Comparison of ENCODE assay signal across 22 cellular contexts in genomic region chr6:31532644-31533454, GRCh38. TPM values are rescaled to one million over a fixed set of nuclear protein-coding genes. Genes with fewer than 3 reads are reported as not detected.
DNase-seq lines count a peak whose midpoint lies in the region; ATAC-seq, FAIRE-seq and TF ChIP-seq lines count a peak whose summit lies in the region.
"Had no signal": no experiment of that assay in that cellular context is flagged by ENCODE, and none has a peak within 500 bp of the region (broad histone marks: within the 10 kb centered on the region; RNA-seq: fewer than 3 reads in every experiment).

No MANE protein-coding gene starts in this region.

- no peak overlapping the region for H3K27ac ChIP-seq in naive thymus-derived CD4-positive, alpha-beta T cell (ENCODE audit: low read depth, low read length)
- H3K27ac ChIP-seq: BLaER1, coronary artery, foreskin keratinocyte, tibial artery, VCaP had no signal

- no peak overlapping the region for H3K4me3 ChIP-seq in naive thymus-derived CD4-positive, alpha-beta T cell (ENCODE audit: low read length)
- H3K4me3 ChIP-seq: BLaER1, coronary artery, tibial artery had no signal

- no peak overlapping the region for H3K4me3 Mint-ChIP-seq in T-helper 1 cell treated with Interleukin-12 subunit alpha and Interleukin-12 subunit beta and Interleukin-4 antibody, amounts not matched to agents 30 μg/mL and 1 μg/mL, for 36 hours
- H3K4me3 Mint-ChIP-seq in activated CD8-positive, alpha-beta T cell treated with anti-CD3 and anti-CD28 coated beads, Interleukin-2, amount 10 ng/mL, durations not matched to agents 7 days and 5 days = no peak overlapping the region
- H3K4me3 Mint-ChIP-seq in naive thymus-derived CD4-positive, alpha-beta T cell = peak overlapping the region in 1 of 10 donors; percentile 19
- H3K4me3 Mint-ChIP-seq: mesothelial cell of epicardium had no signal

- peaks cover 16% of the 10 kb centered on the region for H3K4me1 Mint-ChIP-seq in T-helper 1 cell treated with Interleukin-12 subunit alpha and Interleukin-12 subunit beta and Interleukin-4 antibody, amounts not matched to agents 30 μg/mL and 1 μg/mL, for 36 hours (ENCODE audit: low read depth)
- peaks cover 43% of the 10 kb centered on the region for H3K4me1 Mint-ChIP-seq in activated CD8-positive, alpha-beta T cell treated with anti-CD3 and anti-CD28 coated beads, Interleukin-2, amount 10 ng/mL, durations not matched to agents 7 days and 5 days (ENCODE audit: low read depth)
- peaks cover 21 to 50% (median 38%) of the 10 kb centered on the region in 7 donors for H3K4me1 Mint-ChIP-seq in naive thymus-derived CD4-positive, alpha-beta T cell

- H3K36me3 ChIP-seq in naive thymus-derived CD4-positive, alpha-beta T cell (ENCODE audit: control insufficient read depth in 2 of 3, insufficient read depth in 3 of 3, low read length in 3 of 3) = peaks cover 47 to 81% (median 50%) of the 10 kb centered on the region in 3 experiments

- peaks cover 58% of the 10 kb centered on the region for H3K36me3 Mint-ChIP-seq in T-helper 1 cell treated with Interleukin-12 subunit alpha and Interleukin-12 subunit beta and Interleukin-4 antibody, amounts not matched to agents 30 μg/mL and 1 μg/mL, for 36 hours (ENCODE audit: low read depth)
- H3K36me3 Mint-ChIP-seq in activated CD8-positive, alpha-beta T cell treated with anti-CD3 and anti-CD28 coated beads, Interleukin-2, amount 10 ng/mL, durations not matched to agents 7 days and 5 days (ENCODE audit: low read depth) = peaks cover 76% of the 10 kb centered on the region
- peaks cover 10 to 49% (median 32%) of the 10 kb centered on the region in 5 donors for H3K36me3 Mint-ChIP-seq in naive thymus-derived CD4-positive, alpha-beta T cell

- POLR2A ChIA-PET in activated CD8-positive, alpha-beta T cell treated with anti-CD3 and anti-CD28 coated beads, Interleukin-2, amount 10 ng/mL, durations not matched to agents 7 days and 5 days (lab: Charles Lee) = no interaction called here
- POLR2A ChIA-PET in naive thymus-derived CD4-positive, alpha-beta T cell (lab: Charles Lee) = interaction anchor here (0.9 to 1.0 kb wide), 2 partner anchors 8 to 36 kb away, joined by 3 read pairs; no protein-coding TSS in a partner anchor

- no peaks in the 10 kb centered on the region for H3K4me1 ChIP-seq in naive thymus-derived CD4-positive, alpha-beta T cell (ENCODE audit: control insufficient read depth in 2 of 2, insufficient read depth in 2 of 2, low read length in 2 of 2)
- H3K4me1 ChIP-seq: foreskin keratinocyte, tibial artery had no signal

- peak overlapping the region; percentile 20 for H3K27ac Mint-ChIP-seq in T-helper 1 cell treated with Interleukin-12 subunit alpha and Interleukin-12 subunit beta and Interleukin-4 antibody, amounts not matched to agents 30 μg/mL and 1 μg/mL, for 36 hours
- H3K27ac Mint-ChIP-seq in activated CD8-positive, alpha-beta T cell treated with anti-CD3 and anti-CD28 coated beads, Interleukin-2, amount 10 ng/mL, durations not matched to agents 7 days and 5 days = peak overlapping the region; percentile 61
- peak overlapping the region in 7 of 9 donors; percentile 21 to 81 (median 61) for H3K27ac Mint-ChIP-seq in naive thymus-derived CD4-positive, alpha-beta T cell
- H3K27ac Mint-ChIP-seq: mesothelial cell of epicardium had no signal

- no peaks in the 10 kb centered on the region for H3K9me3 Mint-ChIP-seq in T-helper 1 cell treated with Interleukin-12 subunit alpha and Interleukin-12 subunit beta and Interleukin-4 antibody, amounts not matched to agents 30 μg/mL and 1 μg/mL, for 36 hours
- no peaks in the 10 kb centered on the region for H3K9me3 Mint-ChIP-seq in activated CD8-positive, alpha-beta T cell treated with anti-CD3 and anti-CD28 coated beads, Interleukin-2, amount 10 ng/mL, durations not matched to agents 7 days and 5 days (ENCODE audit: insufficient read depth)
- no peaks in the 10 kb centered on the region for H3K9me3 Mint-ChIP-seq in naive thymus-derived CD4-positive, alpha-beta T cell
- H3K9me3 Mint-ChIP-seq: activated naive CD4-positive, alpha-beta T cell treated with anti-CD3 and anti-CD28 coated beads, Interleukin-2, amount 50 U/mL, for 72 hours; brain; mesothelial cell of epicardium had no signal

- CTCF ChIA-PET in activated CD8-positive, alpha-beta T cell treated with anti-CD3 and anti-CD28 coated beads, Interleukin-2, amount 10 ng/mL, durations not matched to agents 7 days and 5 days (lab: Charles Lee) = interaction anchor here (1.2 kb wide), 1 partner anchor 40 kb away, joined by 3 read pairs; no protein-coding TSS in a partner anchor
- CTCF ChIA-PET in naive thymus-derived CD4-positive, alpha-beta T cell (lab: Charles Lee) = no interaction called here

- intact Hi-C loops in naive thymus-derived CD4-positive, alpha-beta T cell (cut with micrococcal nuclease) = no loop called here

- TF ChIP-seq POLR2A in GM12891 (IDR thresholded peaks at IDR 0.05; ENCODE audit: low read depth, low read length) = peak; percentile 26

- H3K9me3 ChIP-seq in naive thymus-derived CD4-positive, alpha-beta T cell (ENCODE audit: control insufficient read depth in 2 of 3, low read length in 3 of 3) = no peaks in the 10 kb centered on the region
- H3K9me3 ChIP-seq: BLaER1, tibial artery had no signal

- DNase-seq in T-helper 1 cell (no peak), GM12891 (ENCODE audit: insufficient read length, low spot score) (no peak), foreskin melanocyte (no peak), NCI-H446 treated with DMSO at 0.1 percent for 48 hours (lab: John Stamatoyannopoulos, UW) (no peak)
- DNase-seq in activated CD8-positive, alpha-beta T cell treated with anti-CD3 and anti-CD28 coated beads, Interleukin-2, amount 10 ng/mL, durations not matched to agents 7 days and 5 days = no peak
- no peak for DNase-seq in naive thymus-derived CD4-positive, alpha-beta T cell
- DNase-seq: foreskin keratinocyte; MM.1S; stimulated activated CD4-positive, alpha-beta T cell treated with anti-CD3 and anti-CD28 coated beads, Interleukin-15, amount 100 ng/mL, for 24 hours; stimulated activated naive CD4-positive, alpha-beta T cell treated with Interleukin-2 at 50 U/mL for 16 hours; tibial artery had no signal

- no peaks in the 10 kb centered on the region for H3K27me3 ChIP-seq in naive thymus-derived CD4-positive, alpha-beta T cell (ENCODE audit: control insufficient read depth in 2 of 2, insufficient read depth in 2 of 2, low read length in 2 of 2)
- H3K27me3 ChIP-seq: BLaER1, foreskin keratinocyte, tibial artery had no signal

- FAIRE-seq in GM12891 (lab: Jason Lieb, UNC) = no peak

- no peak for ATAC-seq in activated CD8-positive, alpha-beta T cell treated with anti-CD3 and anti-CD28 coated beads, Interleukin-2, amount 10 ng/mL, durations not matched to agents 7 days and 5 days
- no peak for ATAC-seq in naive thymus-derived CD4-positive, alpha-beta T cell
- ATAC-seq in HG02981 (IDR thresholded peaks at IDR 0.05; ENCODE audit: unreplicated experiment) = no peak
- ATAC-seq: foreskin keratinocyte had no signal

- H3K27me3 Mint-ChIP-seq in T-helper 1 cell treated with Interleukin-12 subunit alpha and Interleukin-12 subunit beta and Interleukin-4 antibody, amounts not matched to agents 30 μg/mL and 1 μg/mL, for 36 hours (ENCODE audit: low read depth) = no peaks in the 10 kb centered on the region
- H3K27me3 Mint-ChIP-seq in activated CD8-positive, alpha-beta T cell treated with anti-CD3 and anti-CD28 coated beads, Interleukin-2, amount 10 ng/mL, durations not matched to agents 7 days and 5 days (ENCODE audit: low read depth) = no peaks in the 10 kb centered on the region
- H3K27me3 Mint-ChIP-seq in naive thymus-derived CD4-positive, alpha-beta T cell = no peaks in the 10 kb centered on the region
- H3K27me3 Mint-ChIP-seq: brain had no signal

TF ChIP-seq in GM12891, 5 proteins besides CTCF, POLR2A, EP300 and RAD21:
- TF ChIP-seq POLR2AphosphoS5 (IDR thresholded peaks at IDR 0.05; ENCODE audit: low read depth, low read length) (peak; percentile 9; the same call in 1 of the 2 replicates), SPI1 (IDR thresholded peaks at IDR 0.05; ENCODE audit: low read depth, low read length) (no peak), POU2F2 (IDR thresholded peaks at IDR 0.05; ENCODE audit: low read depth, low read length) (no peak)

RNA-seq across cellular contexts. Expression of gene MCCD1, which starts 4.1 kb away (rescaled TPM):
- not detected for polyA plus RNA-seq in GM12891 (2012; ENCODE audit: low read depth, missing spikeins)
- total RNA-seq in activated CD8-positive, alpha-beta T cell treated with anti-CD3 and anti-CD28 coated beads, Interleukin-2, amount 10 ng/mL, durations not matched to agents 7 days and 5 days = not detected
- total RNA-seq in naive thymus-derived CD4-positive, alpha-beta T cell = not detected
- not detected for polyA plus RNA-seq in naive thymus-derived CD4-positive, alpha-beta T cell
- total RNA-seq: A172; activated naive CD4-positive, alpha-beta T cell treated with anti-CD3 and anti-CD28 coated beads, Interleukin-2, amount 50 U/mL, for 72 hours; endothelial cell of umbilical vein; foreskin keratinocyte; kidney epithelial cell; mesothelial cell of epicardium had no signal
- polyA plus RNA-seq: endothelial cell of umbilical vein, foreskin keratinocyte had no signal

RNA-seq across cellular contexts. Expression of gene DDX39B, which starts 9.0 kb away (rescaled TPM):
- polyA plus RNA-seq in GM12891 (2012; ENCODE audit: low read depth, missing spikeins) = 319 TPM
- total RNA-seq in activated CD8-positive, alpha-beta T cell treated with anti-CD3 and anti-CD28 coated beads, Interleukin-2, amount 10 ng/mL, durations not matched to agents 7 days and 5 days = 100 to 1,000 TPM; 477 to 488 TPM
- total RNA-seq in naive thymus-derived CD4-positive, alpha-beta T cell = 100 to 1,000 TPM; 443 to 761 (median 546) TPM
- polyA plus RNA-seq in naive thymus-derived CD4-positive, alpha-beta T cell = 100 to 1,000 TPM; 106 to 125 TPM

RNA-seq across cellular contexts. Expression of gene ATP6V1G2, which starts 13.6 kb away (rescaled TPM):
- 4.4 TPM for polyA plus RNA-seq in GM12891 (2012; ENCODE audit: low read depth, missing spikeins)
- 1 to 10 TPM; 2.5 TPM for total RNA-seq in activated CD8-positive, alpha-beta T cell treated with anti-CD3 and anti-CD28 coated beads, Interleukin-2, amount 10 ng/mL, durations not matched to agents 7 days and 5 days
- total RNA-seq in naive thymus-derived CD4-positive, alpha-beta T cell = 1 to 10 TPM; 2.7 to 7.5 (median 4.8) TPM
- 1 to 10 TPM in 1 of 2 donors, under 1 TPM in 1; 0.38 to 1.9 TPM for polyA plus RNA-seq in naive thymus-derived CD4-positive, alpha-beta T cell

RNA-seq across cellular contexts. Expression of gene NFKBIL1, which starts 14.6 kb away (rescaled TPM):
- polyA plus RNA-seq in GM12891 (2012; ENCODE audit: low read depth, missing spikeins) = 19.8 TPM
- total RNA-seq in activated CD8-positive, alpha-beta T cell treated with anti-CD3 and anti-CD28 coated beads, Interleukin-2, amount 10 ng/mL, durations not matched to agents 7 days and 5 days = 10 to 100 TPM; 13.5 to 14.2 TPM
- 10 to 100 TPM in 4 of 5 experiments, 1 to 10 TPM in 1; 8.7 to 17.2 (median 11.6) TPM for total RNA-seq in naive thymus-derived CD4-positive, alpha-beta T cell
- polyA plus RNA-seq in naive thymus-derived CD4-positive, alpha-beta T cell = 10 to 100 TPM in 1 of 2 donors, 1 to 10 TPM in 1; 9.4 to 13.8 TPM

RNA-seq across cellular contexts. Expression of gene MICB, which starts 34.9 kb away (rescaled TPM):
- polyA plus RNA-seq in GM12891 (2012; ENCODE audit: low read depth, missing spikeins) = 6.9 TPM
- 10 to 100 TPM; 49.0 TPM for total RNA-seq in activated CD8-positive, alpha-beta T cell treated with anti-CD3 and anti-CD28 coated beads, Interleukin-2, amount 10 ng/mL, durations not matched to agents 7 days and 5 days
- total RNA-seq in naive thymus-derived CD4-positive, alpha-beta T cell = 10 to 100 TPM; 11.7 to 49.5 (median 13.3) TPM
- polyA plus RNA-seq in naive thymus-derived CD4-positive, alpha-beta T cell = 1 to 10 TPM; 3.4 to 4.7 TPM
